In genomic region chr9:136922540-136922939, GRCh38 we compare ENCODE assay signal across 1 cellular context.
TF ChIP-seq lines count a peak whose summit lies in the region.

No MANE protein-coding gene starts in this region.

TF ChIP-seq in SK-N-SH treated with all-trans-retinoic acid at 6 μM for 48 hours, 23 proteins besides CTCF, POLR2A, EP300 and RAD21 (continued from another document):
- TF ChIP-seq, protein P1, sequence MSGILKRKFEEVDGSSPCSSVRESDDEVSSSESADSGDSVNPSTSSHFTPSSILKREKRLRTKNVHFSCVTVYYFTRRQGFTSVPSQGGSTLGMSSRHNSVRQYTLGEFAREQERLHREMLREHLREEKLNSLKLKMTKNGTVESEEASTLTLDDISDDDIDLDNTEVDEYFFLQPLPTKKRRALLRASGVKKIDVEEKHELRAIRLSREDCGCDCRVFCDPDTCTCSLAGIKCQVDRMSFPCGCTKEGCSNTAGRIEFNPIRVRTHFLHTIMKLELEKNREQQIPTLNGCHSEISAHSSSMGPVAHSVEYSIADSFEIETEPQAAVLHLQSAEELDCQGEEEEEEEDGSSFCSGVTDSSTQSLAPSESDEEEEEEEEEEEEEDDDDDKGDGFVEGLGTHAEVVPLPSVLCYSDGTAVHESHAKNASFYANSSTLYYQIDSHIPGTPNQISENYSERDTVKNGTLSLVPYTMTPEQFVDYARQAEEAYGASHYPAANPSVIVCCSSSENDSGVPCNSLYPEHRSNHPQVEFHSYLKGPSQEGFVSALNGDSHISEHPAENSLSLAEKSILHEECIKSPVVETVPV (CRISPR knock-in tag; IDR thresholded peaks at IDR 0.05): no peak
